In genomic region chr13:95801825-95802224, GRCh38 we compare ENCODE assay signal across 2 cellular contexts.
TF ChIP-seq lines count a peak whose summit lies in the region.

No MANE protein-coding gene starts in this region.

TF ChIP-seq in HepG2, 621 proteins besides CTCF, POLR2A, EP300 and RAD21:
- no peak for TF ChIP-seq ZNF350 (CRISPR knock-in tag; IDR thresholded peaks at IDR 0.05; ENCODE audit: borderline replicate concordance, low read depth)
- no peak for TF ChIP-seq SAP130 (CRISPR knock-in tag; IDR thresholded peaks at IDR 0.05; ENCODE audit: low read depth)
- TF ChIP-seq CEBPB (IDR thresholded peaks at IDR 0.05; ENCODE audit: borderline replicate concordance, low read depth, low read length) = peak; percentile 76

TF ChIP-seq in IMR-90, 13 proteins besides CTCF, POLR2A, EP300 and RAD21 (continued from another document):
- TF ChIP-seq CEBPB (IDR thresholded peaks at IDR 0.05; ENCODE audit: low read depth, low read length) = peak; percentile 71
TF ChIP-seq in IMR-90: peak in this region for 1.
